Comparison of ENCODE assay signal across 8 cellular contexts in genomic region chr11:119481667-119482400, GRCh38. TPM values are rescaled to one million over a fixed set of nuclear protein-coding genes. Genes with fewer than 3 reads are reported as not detected.
DNase-seq lines count a peak whose midpoint lies in the region; ATAC-seq and TF ChIP-seq lines count a peak whose summit lies in the region.

No MANE protein-coding gene starts in this region.

- POLR2A ChIA-PET in OCI-LY7 (lab: Charles Lee), result no interaction called here

- WGBS in psoas muscle, 3 donors, result 35 to 44% (median 43%) methylated on average over 18 to 22 of the region's 22 CpGs

- BruUV-seq in OCI-LY7 (replicated peaks; lab: Mats Ljungman, UMichigan), result no TSS peak

- ATAC-seq in GM21529 (IDR thresholded peaks at IDR 0.05; ENCODE audit: unreplicated experiment) (peak; percentile 5), psoas muscle (peak; percentile 10 to 39 (median 20)), HG03108 (IDR thresholded peaks at IDR 0.05; ENCODE audit: unreplicated experiment) (no peak), HG02642 (IDR thresholded peaks at IDR 0.05; ENCODE audit: poor library complexity, unreplicated experiment) (no peak)

- DNase-seq in OCI-LY7 (ENCODE audit: low spot score) (no peak), left ventricle myocardium inferior (no peak), psoas muscle (peak in 1 of 2 donors; percentile 64), HK-2 (ENCODE audit: unreplicated experiment) (no peak), NCI-H510A treated with DMSO at 0.1 percent for 48 hours (lab: John Stamatoyannopoulos, UW) (no peak)

- H3K9me2 ChIP-seq in OCI-LY7 (ENCODE audit: insufficient read depth, low read length), result no peaks in the 10 kb centered on the region

- H4K20me1 ChIP-seq in OCI-LY7 (ENCODE audit: insufficient read depth, low read length), result no peaks in the 10 kb centered on the region

- H2AFZ ChIP-seq in OCI-LY7 (ENCODE audit: low read length), result no peak overlapping the region

- intact Hi-C loops in OCI-LY7 (cut with micrococcal nuclease; ENCODE audit: unreplicated experiment), result loop anchor here (1.0 to 10.0 kb wide), 4 partner anchors 52 to 623 kb away; partner anchors contain the start of gene NECTIN1
- intact Hi-C loops in left ventricle myocardium inferior (cut with micrococcal nuclease), result loop anchor here (5.0 kb wide), 1 partner anchor 55 kb away; no protein-coding TSS in a partner anchor
- intact Hi-C loops in psoas muscle (cut with DNase I), result loop anchor here (2.0 to 5.0 kb wide), 4 partner anchors 51 to 627 kb away; no protein-coding TSS in a partner anchor

- H3K4me3 ChIP-seq in OCI-LY7 (ENCODE audit: low read depth, low read length, poor library complexity, severe bottlenecking) (no peak overlapping the region), left ventricle myocardium inferior (peak overlapping the region; percentile 35), psoas muscle (no peak overlapping the region)

- TF ChIP-seq CTCF in OCI-LY7 (conservative IDR thresholded peaks at IDR 0.05; ENCODE audit: low read length) (peak; percentile 68; the same call in 1 of the 2 replicates), left ventricle myocardium inferior (IDR thresholded peaks at IDR 0.05; ENCODE audit: borderline replicate concordance) (no peak), psoas muscle (IDR thresholded peaks at IDR 0.05) (no peak)

- H3K9me3 ChIP-seq in OCI-LY7 (ENCODE audit: low read length) (no peaks in the 10 kb centered on the region), left ventricle myocardium inferior (replicated peaks) (no peaks in the 10 kb centered on the region), psoas muscle (no peaks in the 10 kb centered on the region)

- H3K36me3 ChIP-seq in OCI-LY7 (ENCODE audit: insufficient read depth, low read length) (no peaks in the 10 kb centered on the region), left ventricle myocardium inferior (no peaks in the 10 kb centered on the region), psoas muscle (ENCODE audit: insufficient read depth in 1 of 2, low read depth in 1 of 2) (no peaks in the 10 kb centered on the region)

- H3K79me2 ChIP-seq in OCI-LY7 (ENCODE audit: insufficient read depth, low read depth, low read length), result no peaks in the 10 kb centered on the region

- H3K27me3 ChIP-seq in left ventricle myocardium inferior (ENCODE audit: low read depth) (peaks cover 45% of the 10 kb centered on the region), psoas muscle (ENCODE audit: insufficient read depth in 3 of 3, low read length in 2 of 3) (peaks cover 0 to 16% (median 2%) of the 10 kb centered on the region in 3 donors)

- CTCF ChIA-PET in OCI-LY7 (lab: Charles Lee; ENCODE audit: unreplicated experiment), result interaction anchor here (0.6 kb wide), 1 partner anchor 38 kb away, joined by 3 read pairs; no protein-coding TSS in a partner anchor

- H3K4me1 ChIP-seq in OCI-LY7 (ENCODE audit: insufficient read depth, low read length, poor library complexity, severe bottlenecking) (no peaks in the 10 kb centered on the region), left ventricle myocardium inferior (peaks cover 6% of the 10 kb centered on the region), psoas muscle (no peaks in the 10 kb centered on the region)

- H3K27ac ChIP-seq in OCI-LY7 (ENCODE audit: low read depth, low read length, poor library complexity, severe bottlenecking), result no peak overlapping the region
- no peak overlapping the region for H3K27ac ChIP-seq in left ventricle myocardium inferior (replicated peaks)
- H3K27ac ChIP-seq in psoas muscle, result no peak overlapping the region

- no peak overlapping the region for H3K4me2 ChIP-seq in OCI-LY7 (ENCODE audit: low read length)

RNA-seq across cellular contexts. Expression of gene THY1, which starts 58.9 kb away (rescaled TPM):
- not detected in 2 replicates for total RNA-seq in OCI-LY7 (2014; rRNA removed; shearing (Covaris generic))
- total RNA-seq in OCI-LY7 (2022) (not detected in 2 replicates), left ventricle myocardium inferior (0.91 TPM), psoas muscle (1 to 10 TPM in 3 of 4 donors, under 1 TPM in 1; 0.42 to 2.1 (median 1.4) TPM)
- 1 to 10 TPM in 1 of 3 donors, under 1 TPM in 2; 0.93 to 6.4 (median 1.00) TPM for polyA plus RNA-seq in psoas muscle

Comparison
In these comparisons a context has a peak if more than half of its experiments do, and no peak if none do; other contexts are left out.
1. ATAC-seq: peak in GM21529 (single experiment) and psoas muscle (4 of 4); none in HG03108 (single experiment) and HG02642 (single experiment).